Comparison of ENCODE assay signal across 1 cellular context in genomic region chr6:149717588-149718458, GRCh38.
A peak's percentile ranks its signal among the peaks of the same experiment; 100 is the strongest.
TF ChIP-seq lines count a peak whose summit lies in the region.

LATS1 (minus strand) TSS chr6:149718101; CDS start chr6:149702126, 15,975 bp downstream.

TF ChIP-seq in K562, 482 proteins besides CTCF, POLR2A, EP300 and RAD21 (continued from another document and continues in another):
- 0 out of 2 replicates have a peak, but pooled peaks have one; percentile 23 for TF ChIP-seq CEBPZ (IDR thresholded peaks at IDR 0.05; ENCODE audit: borderline replicate concordance, low read depth, low read length)
- no peak; the same call in 1 of the 2 replicates for TF ChIP-seq CREB1 (IDR thresholded peaks at IDR 0.05)
- TF ChIP-seq CREB1 (CRISPR knock-in tag; IDR thresholded peaks at IDR 0.05) = peak; percentile 60; the same call in 1 of the 2 replicates
- TF ChIP-seq NFIC (IDR thresholded peaks at IDR 0.05) = peak; percentile 90
- TF ChIP-seq NR1H2 (CRISPR knock-in tag; IDR thresholded peaks at IDR 0.05) = peak; percentile 43
- peak; percentile 63 for TF ChIP-seq EGR1 (conservative IDR thresholded peaks at IDR 0.05)
- peak; percentile 97 for TF ChIP-seq VEZF1 (CRISPR knock-in tag; IDR thresholded peaks at IDR 0.05)
- peak; percentile 93 for TF ChIP-seq HMGN3 (IDR thresholded peaks at IDR 0.05; ENCODE audit: borderline replicate concordance, extremely low read depth, insufficient read length, low read depth, low read length)
- TF ChIP-seq ZNF592 (IDR thresholded peaks at IDR 0.05) = peak; percentile 83
- TF ChIP-seq SMAD3 (CRISPR knock-in tag; conservative IDR thresholded peaks at IDR 0.05) = peak; percentile 73; the same call in 1 of the 2 replicates
- TF ChIP-seq YY1 (IDR thresholded peaks at IDR 0.05; ENCODE audit: borderline replicate concordance in 1 of 3, control insufficient read depth in 1 of 3, extremely low read depth in 1 of 3, insufficient read depth in 3 of 3, insufficient read length in 1 of 3, insufficient replicate concordance in 2 of 3, low read depth in 1 of 3, low read length in 2 of 3) = peak; percentile 91 to 98 (median 97)
- TF ChIP-seq CGGBP1 (CRISPR knock-in tag; IDR thresholded peaks at IDR 0.05) = peak; percentile 70; the same call in 1 of the 2 replicates
- 0 out of 2 replicates have a peak, but pooled peaks have one; percentile 59 for TF ChIP-seq ZNF175 (CRISPR knock-in tag; IDR thresholded peaks at IDR 0.05; ENCODE audit: low read depth)
- peak; percentile 86 for TF ChIP-seq HNRNPLL (IDR thresholded peaks at IDR 0.05; ENCODE audit: low read depth, low read length, poor library complexity, severe bottlenecking)
- peak; percentile 58 for TF ChIP-seq FUS (optimal IDR thresholded peaks at IDR 0.05; ENCODE audit: low read depth, low read length)
- TF ChIP-seq ATF3 (IDR thresholded peaks at IDR 0.05) = no peak
- TF ChIP-seq ATF3 (CRISPR knock-in tag; conservative IDR thresholded peaks at IDR 0.05) = peak; percentile 84
- peak; percentile 64 for TF ChIP-seq ZNF830 (CRISPR knock-in tag; IDR thresholded peaks at IDR 0.05)
- TF ChIP-seq CEBPG (CRISPR knock-in tag; IDR thresholded peaks at IDR 0.05) = peak; percentile 46; the same call in 1 of the 2 replicates
- no peak for TF ChIP-seq CEBPG (tag; conservative IDR thresholded peaks at IDR 0.05 in 1 of 2, IDR thresholded peaks at IDR 0.05 in 1 of 2)
- TF ChIP-seq THAP12 (CRISPR knock-in tag; IDR thresholded peaks at IDR 0.05) = peak; percentile 90
- peak; percentile 47 to 79; a peak in 3 of 4 replicates for TF ChIP-seq SIN3A (IDR thresholded peaks at IDR 0.05; ENCODE audit: borderline replicate concordance in 2 of 2, control insufficient read depth in 1 of 2, low read depth in 2 of 2, low read length in 2 of 2)
- 0 out of 2 replicates have a peak, but pooled peaks have one; percentile 6 for TF ChIP-seq RAD51 (IDR thresholded peaks at IDR 0.05; ENCODE audit: borderline replicate concordance, low read depth)
- no peak; the same call in 1 of the 2 replicates for TF ChIP-seq DIDO1 (tag; IDR thresholded peaks at IDR 0.05; ENCODE audit: low read depth)
- peak; percentile 100; the same call in 1 of the 2 replicates for TF ChIP-seq ZNF449 (CRISPR knock-in tag; IDR thresholded peaks at IDR 0.05)
- no peak for TF ChIP-seq GABPB2 (CRISPR knock-in tag; conservative IDR thresholded peaks at IDR 0.05)
- no peak for TF ChIP-seq IFI16 (CRISPR knock-in tag; IDR thresholded peaks at IDR 0.05)
- TF ChIP-seq ATF4 (CRISPR knock-in tag; IDR thresholded peaks at IDR 0.05) = peak; percentile 73; the same call in 1 of the 2 replicates
- peak; percentile 76; the same call in 1 of the 2 replicates for TF ChIP-seq MAX (CRISPR knock-in tag; IDR thresholded peaks at IDR 0.05)
- peak; percentile 74 for TF ChIP-seq GMEB1 (CRISPR knock-in tag; IDR thresholded peaks at IDR 0.05)
- no peak for TF ChIP-seq THRAP3 (IDR thresholded peaks at IDR 0.05; ENCODE audit: borderline replicate concordance)
- peak in 1 of 2 experiments; percentile 47; a peak in 2 of 4 replicates for TF ChIP-seq TRIM24 (IDR thresholded peaks at IDR 0.05)
- TF ChIP-seq ELK3 (CRISPR knock-in tag; IDR thresholded peaks at IDR 0.05) = peak; percentile 68; the same call in 1 of the 2 replicates
- TF ChIP-seq ZNF316 (IDR thresholded peaks at IDR 0.05) = 0 out of 2 replicates have a peak, but pooled peaks have one; percentile 7
- TF ChIP-seq RCOR1 (IDR thresholded peaks at IDR 0.05; ENCODE audit: borderline replicate concordance in 1 of 2, low read depth in 2 of 2, low read length in 2 of 2) = no peak; a peak in 1 of 4 replicates
- peak; percentile 92 for TF ChIP-seq ETS1 (conservative IDR thresholded peaks at IDR 0.05; ENCODE audit: control insufficient read depth, low read depth, low read length)
